24 cellular contexts compared by ENCODE assay signal in genomic region chr2:241668354-241668753, GRCh38.
"Had no signal": no experiment of that assay in that cellular context is flagged by ENCODE, and none has a peak within 500 bp of the region (broad histone marks: within the 10 kb centered on the region; RNA-seq: fewer than 3 reads in every experiment).

No MANE protein-coding gene starts in this region.

- H3K4me3 Mint-ChIP-seq: activated CD8-positive, alpha-beta T cell treated with anti-CD3 and anti-CD28 coated beads for 36 hours; activated naive CD8-positive, alpha-beta T cell treated with anti-CD3 and anti-CD28 coated beads for 36 hours; activated T-helper 1 cell treated with anti-CD3 and anti-CD28 coated beads, Interleukin-12 subunit alpha, Interleukin-12 subunit beta, Interleukin-2, Interleukin-4 antibody, amounts not matched to agents 30 ng/mL and 10 ng/mL and 1 ng/mL, durations not matched to agents 14 hours and 24 hours and 36 hours had no signal

- H3K4me1 ChIP-seq: Peyer's patch had no signal

- H3K27me3 ChIP-seq: brain microvascular endothelial cell, cardiac muscle cell, MG63, Peyer's patch, SJSA1 had no signal

- H3K4me3 ChIP-seq: cardiac muscle cell, MG63, Peyer's patch, SJSA1 had no signal

- DNase-seq: activated CD4-positive, alpha-beta T cell treated with anti-CD3 and anti-CD28 coated beads for 4 hours; activated CD8-positive, alpha-beta memory T cell treated with anti-CD3 and anti-CD28 coated beads, Interleukin-2, amount 50 U/mL, for 4 hours; activated CD8-positive, alpha-beta T cell treated with anti-CD3 and anti-CD28 coated beads for 36 hours; activated effector memory CD4-positive, alpha-beta T cell treated with anti-CD3 and anti-CD28 coated beads, Interleukin-2, amount 50 U/mL, for 16 hours; activated naive CD4-positive, alpha-beta T cell treated with Interleukin-2 at 50 U/mL for 16 hours; activated naive CD8-positive, alpha-beta T cell treated with anti-CD3 and anti-CD28 coated beads for 36 hours; brain microvascular endothelial cell; MG63; MV-4-11; NCI-H1092 treated with DMSO at 0.1 percent for 48 hours; NCI-H1417 treated with DMSO at 0.1 percent for 48 hours; NCI-H1694; NCI-H2029; NCI-H345; NCI-H510A; Peyer's patch; SHP77; SW 1271 had no signal

- H3K9me3 Mint-ChIP-seq: activated CD8-positive, alpha-beta T cell treated with anti-CD3 and anti-CD28 coated beads for 36 hours; activated naive CD8-positive, alpha-beta T cell treated with anti-CD3 and anti-CD28 coated beads for 36 hours; activated T-helper 1 cell treated with anti-CD3 and anti-CD28 coated beads, Interleukin-12 subunit alpha, Interleukin-12 subunit beta, Interleukin-2, Interleukin-4 antibody, amounts not matched to agents 30 ng/mL and 10 ng/mL and 1 ng/mL, durations not matched to agents 14 hours and 24 hours and 36 hours had no signal

- ATAC-seq: activated CD4-positive, CD25-positive, alpha-beta regulatory T cell treated with anti-CD3 and anti-CD28 coated beads, Interleukin-2, amount 50 U/mL, for 24 hours; activated CD8-positive, alpha-beta T cell treated with anti-CD3 and anti-CD28 coated beads for 36 hours; SK-N-SH treated with all-trans-retinoic acid at 6 μM for 48 hours had no signal

- H3K27ac Mint-ChIP-seq: activated CD8-positive, alpha-beta T cell treated with anti-CD3 and anti-CD28 coated beads for 36 hours; activated naive CD8-positive, alpha-beta T cell treated with anti-CD3 and anti-CD28 coated beads for 36 hours; activated T-helper 1 cell treated with anti-CD3 and anti-CD28 coated beads, Interleukin-12 subunit alpha, Interleukin-12 subunit beta, Interleukin-2, Interleukin-4 antibody, amounts not matched to agents 30 ng/mL and 10 ng/mL and 1 ng/mL, durations not matched to agents 14 hours and 24 hours and 36 hours had no signal

- H3K27me3 Mint-ChIP-seq: activated CD8-positive, alpha-beta T cell treated with anti-CD3 and anti-CD28 coated beads for 36 hours; activated naive CD8-positive, alpha-beta T cell treated with anti-CD3 and anti-CD28 coated beads for 36 hours had no signal

- H3K27ac ChIP-seq: brain microvascular endothelial cell, cardiac muscle cell, Peyer's patch, RWPE1, SJSA1 had no signal

- H3K9me3 ChIP-seq: MG63, Peyer's patch, SJSA1 had no signal
